Comparison of ENCODE assay signal across 8 cellular contexts in genomic region chr1:201481004-201481380, GRCh38. TPM values are rescaled to one million over a fixed set of nuclear protein-coding genes. Genes with fewer than 3 reads are reported as not detected.
DNase-seq lines count a peak whose midpoint lies in the region; ATAC-seq and TF ChIP-seq lines count a peak whose summit lies in the region.

No MANE protein-coding gene starts in this region.

- no peaks in the 10 kb centered on the region for H3K9me3 Mint-ChIP-seq in CD8-positive, alpha-beta T cell

- H4K20me1 ChIP-seq in PC-9 (ENCODE audit: insufficient read depth): no peaks in the 10 kb centered on the region

- DNase-seq in CD8-positive, alpha-beta T cell: no peak
- DNase-seq in PC-9 (no peak), omental fat pad (ENCODE audit: low spot score) (no peak), GF-D8 (lab: John Stamatoyannopoulos, UW) (no peak), HT-29 (ENCODE audit: low spot score) (no peak), kidney tubule cell (ENCODE audit: low spot score) (no peak)
- no peak for DNase-seq in stimulated activated CD8-positive, alpha-beta memory T cell treated with anti-CD3 and anti-CD28 coated beads, Interleukin-4, amount 100 ng/mL, for 48 hours

- peaks cover 18% of the 10 kb centered on the region for H3K36me3 Mint-ChIP-seq in CD8-positive, alpha-beta T cell

- H3K27me3 ChIP-seq in CD8-positive, alpha-beta T cell (ENCODE audit: insufficient read depth, low read length): peaks cover 15% of the 10 kb centered on the region
- no peaks in the 10 kb centered on the region for H3K27me3 ChIP-seq in PC-9 (ENCODE audit: insufficient read depth, low read depth)

- H3K4me2 ChIP-seq in PC-9: peak overlapping the region; percentile 81

- peaks cover 28% of the 10 kb centered on the region for H3K27me3 Mint-ChIP-seq in CD8-positive, alpha-beta T cell (ENCODE audit: low read depth)

- no peak overlapping the region for H3K27ac ChIP-seq in CD8-positive, alpha-beta T cell (ENCODE audit: low read depth, low read length)
- H3K27ac ChIP-seq in PC-9: no peak overlapping the region

- peak overlapping the region; percentile 69 for H3K4me3 Mint-ChIP-seq in CD8-positive, alpha-beta T cell

- peak overlapping the region; percentile 76 for H2AFZ ChIP-seq in PC-9

- no peaks in the 10 kb centered on the region for H3K36me3 ChIP-seq in CD8-positive, alpha-beta T cell (ENCODE audit: insufficient read depth, low read length)
- no peaks in the 10 kb centered on the region for H3K36me3 ChIP-seq in PC-9 (ENCODE audit: low read depth)

- peak overlapping the region; percentile 34 for H3K4me3 ChIP-seq in CD8-positive, alpha-beta T cell (ENCODE audit: low read depth, low read length)
- H3K4me3 ChIP-seq in PC-9: peak overlapping the region; percentile 47

- H3K9me3 ChIP-seq in CD8-positive, alpha-beta T cell (ENCODE audit: low read length): no peaks in the 10 kb centered on the region
- no peaks in the 10 kb centered on the region for H3K9me3 ChIP-seq in PC-9 (ENCODE audit: insufficient read depth, low read depth)

- BruUV-seq in PC-9 (replicated peaks; lab: Mats Ljungman, UMichigan): TSS peak; percentile 78

- no peak for ATAC-seq in CD8-positive, alpha-beta T cell
- peak; percentile 0 for ATAC-seq in esophagus mucosa
- peak; percentile 10 for ATAC-seq in omental fat pad (ENCODE audit: low FRiP score)

- H3K4me1 ChIP-seq in CD8-positive, alpha-beta T cell (ENCODE audit: insufficient read depth, low read length): peaks cover 19% of the 10 kb centered on the region
- H3K4me1 ChIP-seq in PC-9 (replicated peaks; ENCODE audit: insufficient read depth): peaks cover 32% of the 10 kb centered on the region

- H3K9me2 ChIP-seq in PC-9 (ENCODE audit: insufficient read depth): no peaks in the 10 kb centered on the region

- CTCF ChIA-PET in CD8-positive, alpha-beta T cell (lab: Charles Lee): interaction anchor here (0.7 to 17.5 kb wide), 12 partner anchors 11 to 602 kb away, joined by 3 to 577 read pairs (median 3); partner anchors contain the start of genes CSRP1 and PHLDA3
- CTCF ChIA-PET in PC-9 (lab: Charles Lee): interaction anchor here (0.5 to 3.9 kb wide), 8 partner anchors 9 to 45 kb away, joined by 3 to 74 read pairs (median 6); partner anchors contain the start of genes CSRP1 and PHLDA3

- H3K4me1 Mint-ChIP-seq in CD8-positive, alpha-beta T cell (ENCODE audit: low read depth): peaks cover 19% of the 10 kb centered on the region

- H3K79me2 ChIP-seq in PC-9 (ENCODE audit: low read depth): no peaks in the 10 kb centered on the region

- H3F3A ChIP-seq in PC-9 (ENCODE audit: insufficient read depth, low read depth): peaks cover 16% of the 10 kb centered on the region; the same call in 1 of the 2 replicates

- no peak for TF ChIP-seq CTCF in CD8-positive, alpha-beta T cell (IDR thresholded peaks at IDR 0.05)
- no peak for TF ChIP-seq CTCF in PC-9 (conservative IDR thresholded peaks at IDR 0.05)
- no peak for TF ChIP-seq CTCF in omental fat pad (IDR thresholded peaks at IDR 0.05)

- POLR2A ChIA-PET in CD8-positive, alpha-beta T cell (lab: Charles Lee): interaction anchor here (2.9 kb wide), 1 partner anchor 32 kb away, joined by 19 read pairs; no protein-coding TSS in a partner anchor
- POLR2A ChIA-PET in PC-9 (lab: Charles Lee; ENCODE audit: unreplicated experiment): interaction anchor here (0.6 to 1.0 kb wide), 4 partner anchors 15 to 502 kb away, joined by 3 to 10 read pairs (median 4); partner anchors contain the start of gene RNPEP

- intact Hi-C loops in CD8-positive, alpha-beta T cell (cut with DNase I, micrococcal nuclease): loop anchor here in 1 of 2 experiments (5.0 kb wide), 1 partner anchor 311 kb away; no protein-coding TSS in a partner anchor
- intact Hi-C loops in PC-9 (cut with micrococcal nuclease; ENCODE audit: unreplicated experiment): loop anchor here (2.0 kb wide), 1 partner anchor 46 kb away; no protein-coding TSS in a partner anchor

- peak overlapping the region; percentile 10 for H3K27ac Mint-ChIP-seq in CD8-positive, alpha-beta T cell

RNA-seq across cellular contexts. Expression of gene PHLDA3, which starts 12.0 kb away (rescaled TPM):
- under 1 TPM; 0.33 to 0.44 TPM for total RNA-seq in CD8-positive, alpha-beta T cell
- total RNA-seq in PC-9 (2021): 31.6 and 46.4 TPM in 2 replicates
- 78.6 TPM for total RNA-seq in esophagus mucosa
- total RNA-seq in omental fat pad: 100 to 1,000 TPM in 3 of 4 donors, 10 to 100 TPM in 1; 95.2 to 392 (median 148) TPM
- 39.4 and 49.4 TPM in 2 replicates for total RNA-seq in HT-29 (2014; rRNA removed; shearing (Covaris generic))

RNA-seq across cellular contexts. Expression of gene CSRP1, which starts 25.9 kb away (rescaled TPM):
- total RNA-seq in CD8-positive, alpha-beta T cell: 10 to 100 TPM; 31.6 to 33.9 TPM
- total RNA-seq in PC-9 (2021) (56.8 and 61.3 TPM in 2 replicates), esophagus mucosa (115 TPM), omental fat pad (100 to 1,000 TPM; 258 to 670 (median 416) TPM)
- 183 and 213 TPM in 2 replicates for total RNA-seq in HT-29 (2014; rRNA removed; shearing (Covaris generic))

RNA-seq across cellular contexts. Expression of gene NAV1, which starts 57.9 kb away (rescaled TPM):
- 1 to 10 TPM; 1.6 to 1.8 TPM for total RNA-seq in CD8-positive, alpha-beta T cell
- total RNA-seq in PC-9 (2021): 44.5 and 45.3 TPM in 2 replicates
- total RNA-seq in esophagus mucosa: 26.4 TPM
- total RNA-seq in omental fat pad: 10 to 100 TPM; 26.0 to 84.1 (median 67.6) TPM
- total RNA-seq in HT-29 (2014; rRNA removed; shearing (Covaris generic)): 0.51 and 0.99 TPM in 2 replicates

RNA-seq across cellular contexts. Expression of gene TNNI1, which starts 59.5 kb away (rescaled TPM):
- total RNA-seq in CD8-positive, alpha-beta T cell: not detected
- total RNA-seq in PC-9 (2021) (not detected in 2 replicates), esophagus mucosa (not detected), omental fat pad (under 1 TPM in 1 of 4 donors, not detected in 3; 0.09 TPM)
- not detected in 2 replicates for total RNA-seq in HT-29 (2014; rRNA removed; shearing (Covaris generic))

Comparison
In these comparisons a context has a peak if more than half of its experiments do, and no peak if none do; other contexts are left out.
1. RNA of gene PHLDA3, which starts 12.0 kb away (total RNA-seq): 95.2 to 392 TPM in omental fat pad, 78.6 TPM in esophagus mucosa (single experiment), 39.4 to 49.4 TPM in HT-29 and 31.6 to 46.4 TPM in PC-9; 0.33 to 0.44 TPM in CD8-positive, alpha-beta T cell; every median in the first group is over 10 times any median in the second.